In genomic region chr11:65833297-65834030, GRCh38 we compare ENCODE assay signal across 9 cellular contexts. TPM values are rescaled to one million over a fixed set of nuclear protein-coding genes. Genes with fewer than 3 reads are reported as not detected.
DNase-seq lines count a peak whose midpoint lies in the region; ATAC-seq and FAIRE-seq lines count a peak whose summit lies in the region.
"Had no signal": no experiment of that assay in that cellular context is flagged by ENCODE, and none has a peak within 500 bp of the region (broad histone marks: within the 10 kb centered on the region; RNA-seq: fewer than 3 reads in every experiment).

TSS of gene SNX32 (plus strand) at chr11:65833963. CDS start at chr11:65834066, 103 bp downstream.

- H3K23ac ChIP-seq in mesendoderm (ENCODE audit: low read length): peak within 1 kb of the TSS; percentile 51

- FAIRE-seq in endometrium (lab: Jason Lieb, UNC): peak; percentile 70

- peak within 1 kb of the TSS; percentile 28 for H3K4ac ChIP-seq in mesendoderm (ENCODE audit: low read depth, low read length)

- H2AFZ ChIP-seq in ACC112 (ENCODE audit: low read length, unreplicated experiment): peak within 1 kb of the TSS; percentile 45

- peak; percentile 95 for ATAC-seq in GM18909 (IDR thresholded peaks at IDR 0.05; ENCODE audit: poor library complexity, unreplicated experiment)
- peak; percentile 96 for ATAC-seq in HG03342 (IDR thresholded peaks at IDR 0.05; ENCODE audit: unreplicated experiment)

- peak within 1 kb of the TSS; percentile 7; the same call in 1 of the 2 replicates for H3K27ac ChIP-seq in ACC112 (ENCODE audit: low read depth, low read length)
- no peak within 1 kb of the TSS for H3K27ac ChIP-seq in mesendoderm (ENCODE audit: low read depth, low read length)
- H3K27ac ChIP-seq: C4-2B had no signal

- peaks cover 4% of the 10 kb centered on the region for H3K79me1 ChIP-seq in mesendoderm (ENCODE audit: low read length)

- peak within 1 kb of the TSS; percentile 72 for H3K9ac ChIP-seq in mesendoderm (ENCODE audit: low read length)

- H3K36me3 ChIP-seq in ACC112 (ENCODE audit: insufficient read depth, low read length): no peaks in the 10 kb centered on the region
- no peaks in the 10 kb centered on the region for H3K36me3 ChIP-seq in mesendoderm (ENCODE audit: control insufficient read depth, insufficient read depth, low read length)

- no peak within 1 kb of the TSS for H2BK5ac ChIP-seq in mesendoderm (ENCODE audit: low read length)

- WGBS in mesendoderm (ENCODE audit: extremely low coverage, insufficient coverage, low lambda C conversion rate): no CpG with 5 or more reads among the region's 63 CpGs

- peak within 1 kb of the TSS; percentile 5 for H3K18ac ChIP-seq in mesendoderm (ENCODE audit: low read length)

- peak within 1 kb of the TSS; percentile 94 for H3K56ac ChIP-seq in mesendoderm (ENCODE audit: low read length)

- H4K8ac ChIP-seq in mesendoderm (ENCODE audit: low read depth, low read length): no peak within 1 kb of the TSS

- no peak within 1 kb of the TSS for H2BK15ac ChIP-seq in mesendoderm (replicated peaks; ENCODE audit: low read depth)

- peak within 1 kb of the TSS; percentile 79 for H3K4me3 ChIP-seq in ACC112 (ENCODE audit: low read depth, low read length)
- peak within 1 kb of the TSS; percentile 48 for H3K4me3 ChIP-seq in mesendoderm (ENCODE audit: low read length)

- H3K27me3 ChIP-seq in ACC112 (ENCODE audit: insufficient read depth, low read length) (no peaks in the 10 kb centered on the region), mesendoderm (ENCODE audit: insufficient read depth, low read length, poor library complexity) (no peaks in the 10 kb centered on the region)

- H2BK120ac ChIP-seq in mesendoderm (ENCODE audit: low read depth, low read length): no peak within 1 kb of the TSS

- H3K4me2 ChIP-seq in mesendoderm (ENCODE audit: low read length): peak within 1 kb of the TSS; percentile 63

- H3K4me1 ChIP-seq in ACC112 (ENCODE audit: control insufficient read depth, insufficient read depth, low read length, unreplicated experiment): peaks cover 6% of the 10 kb centered on the region
- peaks cover 6% of the 10 kb centered on the region for H3K4me1 ChIP-seq in mesendoderm (ENCODE audit: control insufficient read depth, low read depth, low read length)

- H3K79me2 ChIP-seq in ACC112 (ENCODE audit: control insufficient read depth, insufficient read depth, low read length, unreplicated experiment) (peaks cover 8% of the 10 kb centered on the region), mesendoderm (ENCODE audit: control insufficient read depth, insufficient read depth, low read length) (no peaks in the 10 kb centered on the region)

- peak; percentile 89 to 99 for DNase-seq in NCI-H526 (lab: John Stamatoyannopoulos, UW)
- peak; percentile 99 for DNase-seq in activated CD8-positive, alpha-beta memory T cell treated with anti-CD3 and anti-CD28 coated beads for 24 hours
- DNase-seq in mesendoderm: peak; percentile 95
- DNase-seq in stimulated activated CD8-positive, alpha-beta memory T cell treated with anti-CD3 and anti-CD28 coated beads, Interleukin-12 subunit alpha, Interleukin-12 subunit beta, amount 100 ng/mL, for 1 hour (ENCODE audit: low read depth): peak; percentile 93

- H4K5ac ChIP-seq in mesendoderm (ENCODE audit: low read length): peak within 1 kb of the TSS; percentile 73

- no peak within 1 kb of the TSS for H2AK5ac ChIP-seq in mesendoderm (ENCODE audit: low read length)

RNA-seq across cellular contexts. Expression of gene SNX32, which starts in this region (rescaled TPM):
- 0.10 TPM for polyA plus RNA-seq in mesendoderm (2013, experiment 1 of 2)
- 0.08 TPM for polyA plus RNA-seq in mesendoderm (2013, experiment 2 of 2)
